25 cellular contexts compared by ENCODE assay signal in the genomic region with DNA sequence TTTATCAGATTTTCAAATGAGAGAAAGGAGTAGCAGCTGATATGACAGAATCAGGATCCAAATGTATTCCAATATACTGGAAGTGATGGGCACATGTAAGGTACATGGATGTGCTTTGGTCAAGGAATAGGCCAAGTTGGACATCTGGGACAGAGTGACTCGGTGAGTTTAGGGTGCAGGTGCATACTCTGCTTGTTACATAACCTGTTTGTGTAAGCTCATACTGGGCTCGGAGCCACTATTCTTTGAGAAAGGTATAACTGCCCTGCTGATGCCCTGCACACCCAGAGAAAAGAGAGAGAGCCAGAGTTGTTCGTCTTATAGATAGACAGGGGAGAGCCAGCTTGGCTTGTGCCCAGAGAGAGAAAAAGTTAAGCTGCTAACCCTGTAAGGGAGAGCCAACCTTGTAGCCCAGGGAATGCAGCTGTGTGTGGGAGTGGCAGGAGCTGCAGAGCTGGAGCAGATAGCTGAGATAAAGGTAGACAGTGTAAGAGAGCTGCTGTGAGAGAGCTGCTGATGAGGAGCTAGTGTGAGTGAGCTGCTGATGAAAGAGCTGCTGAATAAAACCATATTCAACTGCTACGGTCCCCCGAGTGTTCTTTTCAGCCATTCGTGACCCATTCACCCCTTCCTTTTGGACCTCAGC. TPM values are rescaled to one million over a fixed set of nuclear protein-coding genes. Genes with fewer than 3 reads are reported as not detected.
A peak's percentile ranks its signal among the peaks of the same experiment; 100 is the strongest.
DNase-seq lines count a peak whose midpoint lies in the region; ATAC-seq and TF ChIP-seq lines count a peak whose summit lies in the region.
"Had no signal": no experiment of that assay in that cellular context is flagged by ENCODE, and none has a peak within 500 bp of the region (broad histone marks: within the 10 kb centered on the region; RNA-seq: fewer than 3 reads in every experiment).

No MANE protein-coding gene starts in this region.

- H3K4me3 ChIP-seq in BE2C (ENCODE audit: low read depth, low read length): no peak overlapping the region
- H3K4me3 ChIP-seq: ascending aorta; BLaER1 treated with 17β-estradiol and CSF1 and Interleukin-3, amounts not matched to agents 10 nM and 100 nM; GM23248; lower lobe of right lung; skin epidermis; transverse colon had no signal

- no peaks in the 10 kb centered on the region for H3K27me3 ChIP-seq in BE2C
- H3K27me3 ChIP-seq: ascending aorta; BLaER1 treated with 17β-estradiol and CSF1 and Interleukin-3, amounts not matched to agents 10 nM and 100 nM; transverse colon had no signal

- no peaks in the 10 kb centered on the region for H3K36me3 ChIP-seq in BE2C
- H3K36me3 ChIP-seq: lower lobe of right lung, transverse colon had no signal

- DNase-seq in BE2C (peak; percentile 36), KBM-7 (peak; percentile 17), left lobe of liver (ENCODE audit: low spot score) (no peak), HPDE6-E6E7 (ENCODE audit: extremely low spot score) (no peak)
- DNase-seq in activated CD4-positive, alpha-beta T cell treated with anti-CD3 and anti-CD28 coated beads for 48 hours: no peak
- DNase-seq: activated CD8-positive, alpha-beta T cell treated with anti-CD3 and anti-CD28 coated beads, Interleukin-2, amount 10 ng/mL, durations not matched to agents 7 days and 5 days; activated effector memory CD4-positive, alpha-beta T cell treated with Interleukin-2 at 50 U/mL for 16 hours; Caco-2; GM23248; HFFc6; IMR-90; lower lobe of right lung; natural killer cell; NCI-H1417; NCI-H2081 treated with DMSO at 0.1 percent for 48 hours; NCI-H774; stimulated activated CD8-positive, alpha-beta memory T cell treated with anti-CD3 and anti-CD28 coated beads, Interleukin-4, amount 100 ng/mL, for 48 hours; T-helper 2 cell; transverse colon had no signal

- no peaks in the 10 kb centered on the region for H3K9me3 ChIP-seq in BE2C
- H3K9me3 ChIP-seq: ascending aorta, Caco-2, lower lobe of right lung, transverse colon had no signal

- peak; percentile 55 for ATAC-seq in left lobe of liver
- ATAC-seq in HG03139 (IDR thresholded peaks at IDR 0.05; ENCODE audit: unreplicated experiment): no peak
- ATAC-seq in HG03045 (IDR thresholded peaks at IDR 0.05; ENCODE audit: unreplicated experiment): no peak
- ATAC-seq: activated CD8-positive, alpha-beta T cell treated with anti-CD3 and anti-CD28 coated beads, Interleukin-2, amount 10 ng/mL, durations not matched to agents 7 days and 5 days; natural killer cell had no signal

- H3K27ac ChIP-seq in VCaP: peak overlapping the region; percentile 29
- H3K27ac ChIP-seq: ascending aorta; BLaER1 treated with 17β-estradiol and CSF1 and Interleukin-3, amounts not matched to agents 10 nM and 100 nM; GM23248; lower lobe of right lung; skin epidermis; transverse colon had no signal

- no peaks in the 10 kb centered on the region for H3K4me1 ChIP-seq in BE2C
- H3K4me1 ChIP-seq: Caco-2, lower lobe of right lung, transverse colon had no signal

- in situ Hi-C loops in KBM-7 (cut with MboI; ENCODE audit: low pct_unique_long_range_greater_than_20kb, low sequenced_read_pairs): no loop called here

- TF ChIP-seq CTCF in BE2C (IDR thresholded peaks at IDR 0.05; ENCODE audit: low read depth, low read length): no peak
- TF ChIP-seq CTCF in VCaP (conservative IDR thresholded peaks at IDR 0.05): no peak

RNA-seq across cellular contexts. Expression of a gene that starts 40.7 kb away (rescaled TPM):
- polyA plus RNA-seq in BE2C (2012; ENCODE audit: insufficient read depth, insufficient read length, low read depth): 5.5 TPM
- total RNA-seq in left lobe of liver: 45.9 TPM

Comparison
In these comparisons a context has a peak if more than half of its experiments do, and no peak if none do; other contexts are left out.
1. DNase-seq: peak in BE2C (single experiment) and KBM-7 (single experiment); none in left lobe of liver (single experiment), HPDE6-E6E7 (single experiment) and activated CD4-positive, alpha-beta T cell treated with anti-CD3 and anti-CD28 coated beads for 48 hours (single experiment).